In genomic region chr20:43457640-43458421, GRCh38 we compare ENCODE assay signal across 8 cellular contexts. TPM values are rescaled to one million over a fixed set of nuclear protein-coding genes. Genes with fewer than 3 reads are reported as not detected.
DNase-seq lines count a peak whose midpoint lies in the region; ATAC-seq and FAIRE-seq lines count a peak whose summit lies in the region.

SRSF6 (plus strand) TSS chr20:43457896; CDS start chr20:43458034, 138 bp downstream.

- DNase-seq in DMS79 treated with DMSO at 0.1 percent for 48 hours (lab: John Stamatoyannopoulos, UW) = peak; percentile 77
- peak; percentile 95 for DNase-seq in KBM-7
- DNase-seq in RCC 7860 (ENCODE audit: low spot score) = peak; percentile 83
- DNase-seq in activated T-helper 1 cell treated with anti-CD3 and anti-CD28 coated beads, Interleukin-12 subunit alpha, Interleukin-12 subunit beta, Interleukin-2, Interleukin-4 antibody, amounts not matched to agents 30 ng/mL and 10 ng/mL and 1 ng/mL, durations not matched to agents 14 hours and 24 hours and 36 hours (ENCODE audit: low spot score) = peak; percentile 90
- DNase-seq in fibroblast of gingiva (ENCODE audit: low read depth) = peak; percentile 91
- peak; percentile 84 to 97 (median 93) for DNase-seq in naive thymus-derived CD8-positive, alpha-beta T cell
- peak; percentile 87 for DNase-seq in stimulated activated naive B cell treated with anti-CD40 and anti-IgM and Interleukin-4, amounts not matched to agents 10 μg/mL and 1 μg/mL and 100 μg/mL, for 72 hours

- H3K36me3 Mint-ChIP-seq in activated T-helper 1 cell treated with anti-CD3 and anti-CD28 coated beads, Interleukin-12 subunit alpha, Interleukin-12 subunit beta, Interleukin-2, Interleukin-4 antibody, amounts not matched to agents 30 ng/mL and 10 ng/mL and 1 ng/mL, durations not matched to agents 14 hours and 24 hours and 36 hours (ENCODE audit: low read depth) = peaks cover 31% of the 10 kb centered on the region
- H3K36me3 Mint-ChIP-seq in naive thymus-derived CD8-positive, alpha-beta T cell = peaks cover 7 to 37% (median 14%) of the 10 kb centered on the region in 3 donors
- H3K36me3 Mint-ChIP-seq in stimulated activated naive B cell treated with anti-CD40 and anti-IgM and Interleukin-4, amounts not matched to agents 10 μg/mL and 1 μg/mL and 100 μg/mL, for 72 hours = peaks cover 22 to 35% of the 10 kb centered on the region in 2 donors

- H3K4me3 Mint-ChIP-seq in activated T-helper 1 cell treated with anti-CD3 and anti-CD28 coated beads, Interleukin-12 subunit alpha, Interleukin-12 subunit beta, Interleukin-2, Interleukin-4 antibody, amounts not matched to agents 30 ng/mL and 10 ng/mL and 1 ng/mL, durations not matched to agents 14 hours and 24 hours and 36 hours = peak within 1 kb of the TSS; percentile 88
- peak within 1 kb of the TSS; percentile 88 to 97 (median 94) for H3K4me3 Mint-ChIP-seq in naive thymus-derived CD8-positive, alpha-beta T cell
- peak within 1 kb of the TSS; percentile 90 to 96 for H3K4me3 Mint-ChIP-seq in stimulated activated naive B cell treated with anti-CD40 and anti-IgM and Interleukin-4, amounts not matched to agents 10 μg/mL and 1 μg/mL and 100 μg/mL, for 72 hours

- H3K27ac Mint-ChIP-seq in activated T-helper 1 cell treated with anti-CD3 and anti-CD28 coated beads, Interleukin-12 subunit alpha, Interleukin-12 subunit beta, Interleukin-2, Interleukin-4 antibody, amounts not matched to agents 30 ng/mL and 10 ng/mL and 1 ng/mL, durations not matched to agents 14 hours and 24 hours and 36 hours = peak within 1 kb of the TSS; percentile 100
- H3K27ac Mint-ChIP-seq in naive thymus-derived CD8-positive, alpha-beta T cell = peak within 1 kb of the TSS; percentile 97 to 99 (median 98)
- H3K27ac Mint-ChIP-seq in stimulated activated naive B cell treated with anti-CD40 and anti-IgM and Interleukin-4, amounts not matched to agents 10 μg/mL and 1 μg/mL and 100 μg/mL, for 72 hours = peak within 1 kb of the TSS; percentile 100

- H3K9me3 Mint-ChIP-seq in activated T-helper 1 cell treated with anti-CD3 and anti-CD28 coated beads, Interleukin-12 subunit alpha, Interleukin-12 subunit beta, Interleukin-2, Interleukin-4 antibody, amounts not matched to agents 30 ng/mL and 10 ng/mL and 1 ng/mL, durations not matched to agents 14 hours and 24 hours and 36 hours = no peaks in the 10 kb centered on the region
- no peaks in the 10 kb centered on the region for H3K9me3 Mint-ChIP-seq in naive thymus-derived CD8-positive, alpha-beta T cell
- H3K9me3 Mint-ChIP-seq in stimulated activated naive B cell treated with anti-CD40 and anti-IgM and Interleukin-4, amounts not matched to agents 10 μg/mL and 1 μg/mL and 100 μg/mL, for 72 hours = no peaks in the 10 kb centered on the region

- POLR2A ChIA-PET in naive thymus-derived CD8-positive, alpha-beta T cell (lab: Charles Lee) = interaction anchor here (0.6 to 2.6 kb wide), 16 partner anchors 8 to 1905 kb away, joined by 3 to 25 read pairs (median 4); partner anchors contain the start of genes FITM2, IFT52 and SYS1

- peaks cover 39% of the 10 kb centered on the region for H3K4me1 Mint-ChIP-seq in activated T-helper 1 cell treated with anti-CD3 and anti-CD28 coated beads, Interleukin-12 subunit alpha, Interleukin-12 subunit beta, Interleukin-2, Interleukin-4 antibody, amounts not matched to agents 30 ng/mL and 10 ng/mL and 1 ng/mL, durations not matched to agents 14 hours and 24 hours and 36 hours (ENCODE audit: low read depth)
- peaks cover 11 to 44% (median 31%) of the 10 kb centered on the region in 4 donors for H3K4me1 Mint-ChIP-seq in naive thymus-derived CD8-positive, alpha-beta T cell
- H3K4me1 Mint-ChIP-seq in stimulated activated naive B cell treated with anti-CD40 and anti-IgM and Interleukin-4, amounts not matched to agents 10 μg/mL and 1 μg/mL and 100 μg/mL, for 72 hours = peaks cover 14 to 16% of the 10 kb centered on the region in 2 donors

- H3K27me3 Mint-ChIP-seq in activated T-helper 1 cell treated with anti-CD3 and anti-CD28 coated beads, Interleukin-12 subunit alpha, Interleukin-12 subunit beta, Interleukin-2, Interleukin-4 antibody, amounts not matched to agents 30 ng/mL and 10 ng/mL and 1 ng/mL, durations not matched to agents 14 hours and 24 hours and 36 hours (ENCODE audit: insufficient read depth) = peaks cover 13% of the 10 kb centered on the region
- peaks cover 0 to 8% (median 3%) of the 10 kb centered on the region in 5 donors for H3K27me3 Mint-ChIP-seq in naive thymus-derived CD8-positive, alpha-beta T cell
- H3K27me3 Mint-ChIP-seq in stimulated activated naive B cell treated with anti-CD40 and anti-IgM and Interleukin-4, amounts not matched to agents 10 μg/mL and 1 μg/mL and 100 μg/mL, for 72 hours = peaks cover 10 to 15% of the 10 kb centered on the region in 2 donors

- in situ Hi-C loops in KBM-7 (cut with MboI; ENCODE audit: low pct_unique_long_range_greater_than_20kb, low sequenced_read_pairs) = loop anchor here (25.0 kb wide), 1 partner anchor 229 kb away; no protein-coding TSS in a partner anchor

- peak; percentile 85 for ATAC-seq in GM21723 (IDR thresholded peaks at IDR 0.05; ENCODE audit: unreplicated experiment)
- peak; percentile 77 to 81 for ATAC-seq in naive thymus-derived CD8-positive, alpha-beta T cell
- peak; percentile 87 to 91 for ATAC-seq in stimulated activated naive B cell treated with anti-CD40 and anti-IgM and Interleukin-4, amounts not matched to agents 10 μg/mL and 1 μg/mL and 100 μg/mL, for 72 hours (replicated peaks)

- intact Hi-C loops in activated T-helper 1 cell treated with anti-CD3 and anti-CD28 coated beads, Interleukin-12 subunit alpha, Interleukin-12 subunit beta, Interleukin-2, Interleukin-4 antibody, amounts not matched to agents 30 ng/mL and 10 ng/mL and 1 ng/mL, durations not matched to agents 14 hours and 24 hours and 36 hours (cut with micrococcal nuclease) = loop anchor here (1.0 to 5.0 kb wide), 10 partner anchors 9 to 1765 kb away; partner anchors contain the start of genes FITM2, IFT52, MYBL2 and OSER1

- FAIRE-seq in RCC 7860 (lab: Jason Lieb, UNC) = no peak

RNA-seq across cellular contexts. Expression of gene SRSF6, which starts in this region (rescaled TPM):
- 207 and 219 TPM in 2 replicates for total RNA-seq in activated T-helper 1 cell treated with anti-CD3 and anti-CD28 coated beads, Interleukin-12 subunit alpha, Interleukin-12 subunit beta, Interleukin-2, Interleukin-4 antibody, amounts not matched to agents 30 ng/mL and 10 ng/mL and 1 ng/mL, durations not matched to agents 14 hours and 24 hours and 36 hours
- 100 to 1,000 TPM; 233 to 241 TPM for total RNA-seq in naive thymus-derived CD8-positive, alpha-beta T cell
- polyA plus RNA-seq in naive thymus-derived CD8-positive, alpha-beta T cell = 10 to 100 TPM; 41.1 to 54.8 (median 41.8) TPM

Comparison
In these comparisons a context has a peak if more than half of its experiments do, and no peak if none do; other contexts are left out.
1. Peak in every context shown above with its lines: DNase-seq and ATAC-seq.